Comparison of ENCODE assay signal across 16 cellular contexts in the genomic region with DNA sequence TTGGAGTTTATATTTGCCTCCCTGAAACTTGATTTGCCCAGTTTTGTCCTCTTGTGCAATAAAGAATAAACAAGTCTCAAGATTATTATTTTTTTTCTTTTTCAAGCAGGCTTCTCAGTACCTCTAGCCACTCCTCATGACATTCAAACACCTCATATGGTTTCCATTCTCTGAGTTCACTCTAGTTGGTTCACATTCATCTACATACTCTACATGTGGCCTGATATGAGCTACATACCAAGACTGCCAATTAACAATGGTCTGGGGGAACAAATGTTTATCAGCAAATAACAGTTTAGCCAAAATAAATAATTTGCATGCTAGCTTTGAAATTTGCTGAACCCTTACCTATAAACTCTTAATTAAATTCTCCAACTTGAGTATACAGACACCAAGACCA. TPM values are rescaled to one million over a fixed set of nuclear protein-coding genes. Genes with fewer than 3 reads are reported as not detected.
DNase-seq lines count a peak whose midpoint lies in the region; ATAC-seq, FAIRE-seq and TF ChIP-seq lines count a peak whose summit lies in the region.
"Had no signal": no experiment of that assay in that cellular context is flagged by ENCODE, and none has a peak within 500 bp of the region (broad histone marks: within the 10 kb centered on the region; RNA-seq: fewer than 3 reads in every experiment).

No MANE protein-coding gene starts in this region.

- TF ChIP-seq POLR2A in K562 (conservative IDR thresholded peaks at IDR 0.05) (no peak), HepG2 (IDR thresholded peaks at IDR 0.05; ENCODE audit: insufficient read depth in 1 of 2, low read depth in 2 of 2, low read length in 2 of 2) (no peak)

- no peak overlapping the region for H3K4me3 ChIP-seq in GM23338
- H3K4me3 ChIP-seq in K562, result no peak overlapping the region
- H3K4me3 ChIP-seq in HepG2 (replicated peaks in 1 of 3; ENCODE audit: insufficient read depth in 1 of 3, low read depth in 2 of 3, low read length in 3 of 3), result no peak overlapping the region
- H3K4me3 ChIP-seq: BLaER1 had no signal

- CTCF ChIA-PET in K562 (lab: Yijun Ruan, JAX; ENCODE audit: low intra/inter-chr PET ratio) (no interaction called here), HepG2 (lab: Yijun Ruan, JAX; ENCODE audit: low intra/inter-chr PET ratio, low total read pairs) (no interaction called here)
- CTCF ChIA-PET in CD4-positive, alpha-beta T cell (lab: Charles Lee), result interaction anchor here (1.2 kb wide), 1 partner anchor 12 kb away, joined by 3 read pairs; no protein-coding TSS in a partner anchor

- TF ChIP-seq EP300 in K562 (IDR thresholded peaks at IDR 0.05; ENCODE audit: low read length) (no peak), HepG2 (IDR thresholded peaks at IDR 0.05; ENCODE audit: low read depth in 2 of 2, low read length in 2 of 2) (no peak), HepG2 (CRISPR knock-in tag; IDR thresholded peaks at IDR 0.05; ENCODE audit: borderline replicate concordance) (no peak)

- no peak for TF ChIP-seq RAD21 in K562 (CRISPR knock-in tag; conservative IDR thresholded peaks at IDR 0.05 in 1 of 2, IDR thresholded peaks at IDR 0.05 in 1 of 2)
- no peak for TF ChIP-seq RAD21 in HepG2 (CRISPR knock-in tag; IDR thresholded peaks at IDR 0.05)

- H3K4me1 ChIP-seq in GM23338 (ENCODE audit: insufficient read depth) (no peaks in the 10 kb centered on the region), K562 (replicated peaks in 1 of 2; ENCODE audit: control insufficient read depth in 2 of 2, insufficient read depth in 2 of 2, low read length in 2 of 2) (no peaks in the 10 kb centered on the region; a peak in 1 of 5 replicates), HepG2 (ENCODE audit: insufficient read depth, low read length) (no peaks in the 10 kb centered on the region)
- H3K4me1 ChIP-seq: BLaER1 had no signal

- BruUV-seq in K562 (replicated peaks; lab: Mats Ljungman, UMichigan) (no TSS peak), HepG2 (replicated peaks; lab: Mats Ljungman, UMichigan) (no TSS peak)

- H3K4me3 Mint-ChIP-seq in GM23338, result no peak overlapping the region
- no peak overlapping the region for H3K4me3 Mint-ChIP-seq in CD4-positive, alpha-beta T cell
- H3K4me3 Mint-ChIP-seq: IgD-negative memory B cell had no signal

- no peaks in the 10 kb centered on the region for H3K9me3 Mint-ChIP-seq in GM23338
- H3K9me3 Mint-ChIP-seq in CD4-positive, alpha-beta T cell, result no peaks in the 10 kb centered on the region
- H3K9me3 Mint-ChIP-seq: IgD-negative memory B cell had no signal

- no peak for TF ChIP-seq CTCF in 22Rv1 (IDR thresholded peaks at IDR 0.05)
- TF ChIP-seq CTCF in GM23338 (conservative IDR thresholded peaks at IDR 0.05; ENCODE audit: low read depth in 2 of 2), result no peak
- no peak for TF ChIP-seq CTCF in K562 (IDR thresholded peaks at IDR 0.05 in 2 of 3, conservative IDR thresholded peaks at IDR 0.05 in 1 of 3; ENCODE audit: insufficient read depth in 2 of 3, low read depth in 1 of 3, low read length in 3 of 3)
- TF ChIP-seq CTCF in HepG2 (CRISPR knock-in tag; IDR thresholded peaks at IDR 0.05), result no peak
- no peak for TF ChIP-seq CTCF in CD4-positive, alpha-beta T cell (IDR thresholded peaks at IDR 0.05)

- DNase-seq in GM23338 (ENCODE audit: low spot score) (no peak), K562 (ENCODE audit: extremely low read depth in 1 of 4, low spot score in 3 of 4) (no peak), HepG2 (ENCODE audit: low spot score) (no peak), NCI-H2081 (lab: John Stamatoyannopoulos, UW) (no peak)
- DNase-seq in CD4-positive, alpha-beta T cell, result no peak
- DNase-seq in activated naive CD4-positive, alpha-beta T cell treated with anti-CD3 and anti-CD28 coated beads, Interleukin-2, amount 50 U/mL, for 16 hours, result no peak
- DNase-seq: 8988T, AML-193, DMS79, GDM1 had no signal

- intact Hi-C loops in K562 (cut with micrococcal nuclease), result no loop called here
- intact Hi-C loops in HepG2 (cut with micrococcal nuclease; ENCODE audit: unreplicated experiment), result no loop called here
- intact Hi-C loops in CD4-positive, alpha-beta T cell (cut with DNase I, micrococcal nuclease), result no loop called here

- no peaks in the 10 kb centered on the region for H3F3A ChIP-seq in GM23338 (replicated peaks; ENCODE audit: low read depth)

- H3K79me2 ChIP-seq in GM23338 (replicated peaks; ENCODE audit: insufficient read depth), result no peaks in the 10 kb centered on the region
- H3K79me2 ChIP-seq in K562 (ENCODE audit: control insufficient read depth, insufficient read depth, low read length), result no peaks in the 10 kb centered on the region
- H3K79me2 ChIP-seq in HepG2 (ENCODE audit: insufficient read depth, low read length), result no peaks in the 10 kb centered on the region

- peak overlapping the region; percentile 28 for H3K27ac ChIP-seq in 22Rv1
- no peak overlapping the region for H3K27ac ChIP-seq in GM23338 (ENCODE audit: low read depth)
- H3K27ac ChIP-seq in K562 (ENCODE audit: extremely low read depth, low read depth, low read length), result no peak overlapping the region
- no peak overlapping the region for H3K27ac ChIP-seq in HepG2 (ENCODE audit: extremely low read length, insufficient read depth, low read length)
- no peak overlapping the region for H3K27ac ChIP-seq in CD4-positive, alpha-beta T cell (ENCODE audit: low read depth, low read length)
- H3K27ac ChIP-seq: BLaER1 had no signal

- H4K20me1 ChIP-seq in GM23338 (replicated peaks; ENCODE audit: insufficient read depth), result no peaks in the 10 kb centered on the region
- H4K20me1 ChIP-seq in K562 (replicated peaks; ENCODE audit: control insufficient read depth, insufficient read depth, low read length), result no peaks in the 10 kb centered on the region
- H4K20me1 ChIP-seq in HepG2 (ENCODE audit: insufficient read depth, low read length), result no peaks in the 10 kb centered on the region

- ATAC-seq in GM23338, result peak; percentile 50; the same call in 1 of the 3 replicates
- ATAC-seq in K562, result peak; percentile 54
- 0 out of 3 replicates have a peak, but pooled peaks have one; percentile 22 for ATAC-seq in HepG2
- no peak for ATAC-seq in CD4-positive, alpha-beta T cell (ENCODE audit: poor library complexity)
- no peak for ATAC-seq in HG03159 (IDR thresholded peaks at IDR 0.05; ENCODE audit: unreplicated experiment)

- POLR2A ChIA-PET in K562 (lab: Yijun Ruan, JAX), result interaction anchor here (1.5 kb wide), 1 partner anchor 9 kb away, joined by 6 read pairs; no protein-coding TSS in a partner anchor
- POLR2A ChIA-PET in HepG2 (lab: Yijun Ruan, JAX), result no interaction called here
- POLR2A ChIA-PET in CD4-positive, alpha-beta T cell (lab: Charles Lee), result no interaction called here

- no peaks in the 10 kb centered on the region for H3K36me3 Mint-ChIP-seq in GM23338 (ENCODE audit: low read depth)
- peaks cover 4% of the 10 kb centered on the region for H3K36me3 Mint-ChIP-seq in CD4-positive, alpha-beta T cell (ENCODE audit: low read depth)
- H3K36me3 Mint-ChIP-seq: IgD-negative memory B cell had no signal

- in situ Hi-C loops in K562 (cut with MboI) (no loop called here), HepG2 (cut with HindIII; ENCODE audit: extremely low pct_ligation_motif_present, low pct_unique_long_range_greater_than_20kb) (no loop called here)

- H3K9me2 ChIP-seq in GM23338 (ENCODE audit: insufficient read depth), result no peaks in the 10 kb centered on the region

- H3K9me1 ChIP-seq in K562 (ENCODE audit: control insufficient read depth, insufficient read depth, low read length), result no peaks in the 10 kb centered on the region

- peaks cover 5% of the 10 kb centered on the region; the same call in 2 of the 3 replicates for H3K4me1 Mint-ChIP-seq in GM23338
- no peaks in the 10 kb centered on the region for H3K4me1 Mint-ChIP-seq in CD4-positive, alpha-beta T cell (ENCODE audit: low read depth)

- H3K36me3 ChIP-seq in GM23338 (ENCODE audit: insufficient read depth) (no peaks in the 10 kb centered on the region), K562 (ENCODE audit: control insufficient read depth, insufficient read depth, low read length) (peaks cover 26% of the 10 kb centered on the region; the same call in 1 of the 3 replicates), HepG2 (replicated peaks in 1 of 2; ENCODE audit: control insufficient read depth in 1 of 2, insufficient read depth in 2 of 2, low read length in 2 of 2) (peaks cover 0 to 8% of the 10 kb centered on the region in 2 experiments; a peak in 2 of 5 replicates)

- H3K27ac Mint-ChIP-seq in GM23338, result no peak overlapping the region
- H3K27ac Mint-ChIP-seq in CD4-positive, alpha-beta T cell, result no peak overlapping the region

- H3K4me2 ChIP-seq in GM23338, result no peak overlapping the region
- no peak overlapping the region for H3K4me2 ChIP-seq in K562 (ENCODE audit: insufficient read depth, low read length)
- H3K4me2 ChIP-seq in HepG2 (ENCODE audit: low read depth, low read length), result no peak overlapping the region
- H3K4me2 ChIP-seq: BLaER1 had no signal

- H3K9me3 ChIP-seq in K562 (replicated peaks; ENCODE audit: control insufficient read depth, insufficient read depth, low read depth, low read length) (no peaks in the 10 kb centered on the region), HepG2 (ENCODE audit: low read length) (no peaks in the 10 kb centered on the region)
- no peaks in the 10 kb centered on the region for H3K9me3 ChIP-seq in CD4-positive, alpha-beta T cell (ENCODE audit: control insufficient read depth, low read length)
- H3K9me3 ChIP-seq: BLaER1 had no signal

- H2AFZ ChIP-seq in GM23338 (no peak overlapping the region), K562 (ENCODE audit: low read depth, low read length) (no peak overlapping the region), HepG2 (ENCODE audit: low read length) (no peak overlapping the region)

- no peak for FAIRE-seq in K562 (lab: Jason Lieb, UNC)
- FAIRE-seq in HepG2 (lab: Jason Lieb, UNC), result no peak
- FAIRE-seq: GM19239, H54 had no signal

- peaks cover 3% of the 10 kb centered on the region for H3K27me3 Mint-ChIP-seq in GM23338 (ENCODE audit: insufficient read depth, low read depth, poor library complexity)
- H3K27me3 Mint-ChIP-seq in CD4-positive, alpha-beta T cell, result no peaks in the 10 kb centered on the region
- H3K27me3 Mint-ChIP-seq: IgD-negative memory B cell had no signal

- H3K27me3 ChIP-seq in GM23338 (ENCODE audit: insufficient read depth) (no peaks in the 10 kb centered on the region), K562 (ENCODE audit: control insufficient read depth in 2 of 2, insufficient read depth in 2 of 2, low read length in 2 of 2) (no peaks in the 10 kb centered on the region), HepG2 (ENCODE audit: control insufficient read depth in 1 of 2, insufficient read depth in 2 of 2, low read length in 2 of 2) (no peaks in the 10 kb centered on the region)
- no peaks in the 10 kb centered on the region for H3K27me3 ChIP-seq in CD4-positive, alpha-beta T cell (ENCODE audit: control insufficient read depth, insufficient read depth, low read length)
- H3K27me3 ChIP-seq: BLaER1 had no signal

- H3K9ac ChIP-seq in K562 (ENCODE audit: insufficient read depth in 1 of 2, low read depth in 2 of 2, low read length in 2 of 2) (no peak overlapping the region), HepG2 (ENCODE audit: insufficient read depth, low read depth, low read length) (no peak overlapping the region)
- H3K9ac ChIP-seq: BLaER1 had no signal

RNA-seq across cellular contexts. Expression of a gene that starts 22.5 kb away (rescaled TPM):
- 3.3 TPM in 1 of 2 replicates, not detected in the other for total RNA-seq in GM23338 (2014; rRNA removed; shearing (Covaris generic))
- polyA plus RNA-seq in GM23338 (2016; fragmentation: Nextera tagmentation; extraction: Ambion mirVana) (0.60 and 0.71 TPM in 2 replicates), K562 (2011; rRNA removed) (0.84 and 1.1 TPM in 2 replicates), K562 (2014; fragmentation: Illumina TruSeq; extraction: Trizol) (0.78 and 0.83 TPM in 2 replicates), K562 (2014; fragmentation: Nextera tagmentation; extraction: Ambion mirVana) (under 1 TPM; 0.36 to 0.39 TPM), K562 (2014; rRNA removed) (0.46 and 0.50 TPM in 2 replicates), HepG2 (2011; rRNA removed) (0.98 and 1.5 TPM in 2 replicates)
- 1.4 and 2.8 TPM in 2 replicates for total RNA-seq in K562 (2011; cell fraction: chromatin; rRNA removed; ENCODE audit: low replicate concordance)
- 0.67 and 1.6 TPM in 2 replicates for total RNA-seq in K562 (2011; cell fraction: nucleolus; rRNA removed)
- 1.8 and 2.3 TPM in 2 replicates for total RNA-seq in K562 (2011; cell fraction: nucleoplasm; rRNA removed)
- total RNA-seq in K562 (2014; rRNA removed) (0.41 and 0.69 TPM in 2 replicates), K562 (2014; rRNA removed; fragmentation: Illumina TruSeq; extraction: Trizol) (0.80 and 1.1 TPM in 2 replicates), K562 (2015; rRNA removed; fragmentation: Illumina TruSeq; extraction: Trizol) (0.72 and 0.87 TPM in 2 replicates), K562 (2021) (0.13 and 0.53 TPM in 2 replicates), HepG2 (2016; rRNA removed; fragmentation: Illumina TruSeq; extraction: Trizol) (0.94 and 1.0 TPM in 2 replicates)
- polyA plus RNA-seq in K562 (2011; cell fraction: cytosol; rRNA removed), result 0.28 and 0.45 TPM in 2 replicates
- 0.38 and 0.80 TPM in 2 replicates for polyA plus RNA-seq in K562 (2011; cell fraction: nucleus; rRNA removed)
- 0.16 and 0.25 TPM in 2 replicates for polyA plus RNA-seq in K562 (2012)
- 3.2 and 4.0 TPM in 2 replicates for polyA minus RNA-seq in K562 (2011; rRNA and poly(A)+ RNA removed)
- 0.76 and 1.5 TPM in 2 replicates for polyA minus RNA-seq in K562 (2011; cell fraction: cytosol; rRNA and poly(A)+ RNA removed)
- polyA minus RNA-seq in K562 (2011; cell fraction: nucleus; rRNA and poly(A)+ RNA removed), result 0.54 and 1.3 TPM in 2 replicates
- 0.26 TPM in 1 of 2 replicates, not detected in the other for total RNA-seq in HepG2 (2016; cell fraction: cytosol; rRNA removed; fragmentation: Illumina TruSeq; extraction: Trizol; ENCODE audit: low read depth)
- total RNA-seq in HepG2 (2016; cell fraction: insoluble cytoplasmic fraction; rRNA removed; fragmentation: Illumina TruSeq; extraction: Trizol), result 0.69 and 1.00 TPM in 2 replicates
- total RNA-seq in HepG2 (2016; cell fraction: membrane; rRNA removed; fragmentation: Illumina TruSeq; extraction: Trizol), result 0.46 and 0.62 TPM in 2 replicates
- total RNA-seq in HepG2 (2016; cell fraction: nucleus; rRNA removed; fragmentation: Illumina TruSeq; extraction: Trizol), result 0.59 and 0.60 TPM in 2 replicates
- 0.43 and 0.60 TPM in 2 replicates for polyA plus RNA-seq in HepG2 (2011; cell fraction: cytosol; rRNA removed)
- 0.50 and 0.66 TPM in 2 replicates for polyA plus RNA-seq in HepG2 (2011; cell fraction: nucleus; rRNA removed)
- polyA plus RNA-seq in HepG2 (2012), result 0.23 and 0.53 TPM in 2 replicates
- polyA plus RNA-seq in HepG2 (2016; cell fraction: cytosol; fragmentation: Illumina TruSeq; extraction: Trizol; ENCODE audit: low read depth), result 0.23 and 0.28 TPM in 2 replicates
- 0.28 and 0.70 TPM in 2 replicates for polyA plus RNA-seq in HepG2 (2016; cell fraction: insoluble cytoplasmic fraction; fragmentation: Illumina TruSeq; extraction: Trizol; ENCODE audit: low read depth)
- polyA plus RNA-seq in HepG2 (2016; cell fraction: membrane; fragmentation: Illumina TruSeq; extraction: Trizol; ENCODE audit: low read depth), result 0.38 and 0.57 TPM in 2 replicates
- 0.92 and 1.1 TPM in 2 replicates for polyA plus RNA-seq in HepG2 (2016; cell fraction: nucleus; fragmentation: Illumina TruSeq; extraction: Trizol; ENCODE audit: insufficient read depth, low read depth)
- 1.6 and 3.4 TPM in 2 replicates for polyA minus RNA-seq in HepG2 (2011; rRNA and poly(A)+ RNA removed; ENCODE audit: low replicate concordance)
- polyA minus RNA-seq in HepG2 (2011; cell fraction: cytosol; rRNA and poly(A)+ RNA removed), result 0.79 and 0.97 TPM in 2 replicates
- polyA minus RNA-seq in HepG2 (2011; cell fraction: nucleus; rRNA and poly(A)+ RNA removed), result 6.3 and 7.2 TPM in 2 replicates
- under 1 TPM; 0.27 to 0.70 TPM for total RNA-seq in CD4-positive, alpha-beta T cell

RNA-seq across cellular contexts. Expression of a gene that starts 40.9 kb away (rescaled TPM):
- total RNA-seq in GM23338 (2014; rRNA removed; shearing (Covaris generic)), result 21.6 and 25.3 TPM in 2 replicates
- polyA plus RNA-seq in GM23338 (2016; fragmentation: Nextera tagmentation; extraction: Ambion mirVana) (22.1 and 23.0 TPM in 2 replicates), K562 (2011; rRNA removed) (26.5 and 30.6 TPM in 2 replicates), K562 (2014; fragmentation: Illumina TruSeq; extraction: Trizol) (18.3 and 19.3 TPM in 2 replicates), K562 (2014; fragmentation: Nextera tagmentation; extraction: Ambion mirVana) (10 to 100 TPM; 19.9 to 24.8 TPM), K562 (2014; rRNA removed) (15.8 and 17.8 TPM in 2 replicates), HepG2 (2011; rRNA removed) (22.5 and 24.4 TPM in 2 replicates)
- total RNA-seq in K562 (2011; cell fraction: chromatin; rRNA removed; ENCODE audit: low replicate concordance), result 20.6 and 28.9 TPM in 2 replicates
- total RNA-seq in K562 (2011; cell fraction: nucleolus; rRNA removed), result 13.7 and 14.3 TPM in 2 replicates
- 17.2 and 18.9 TPM in 2 replicates for total RNA-seq in K562 (2011; cell fraction: nucleoplasm; rRNA removed)
- total RNA-seq in K562 (2014; rRNA removed) (12.0 and 12.1 TPM in 2 replicates), K562 (2014; rRNA removed; fragmentation: Illumina TruSeq; extraction: Trizol) (17.5 and 27.1 TPM in 2 replicates), K562 (2015; rRNA removed; fragmentation: Illumina TruSeq; extraction: Trizol) (16.3 and 16.7 TPM in 2 replicates), K562 (2021) (15.6 and 17.0 TPM in 2 replicates), HepG2 (2016; rRNA removed; fragmentation: Illumina TruSeq; extraction: Trizol) (18.8 and 22.0 TPM in 2 replicates)
- 5.9 and 12.8 TPM in 2 replicates for polyA plus RNA-seq in K562 (2011; cell fraction: cytosol; rRNA removed)
- polyA plus RNA-seq in K562 (2011; cell fraction: nucleus; rRNA removed), result 14.2 and 18.3 TPM in 2 replicates
- polyA plus RNA-seq in K562 (2012), result 11.4 and 14.9 TPM in 2 replicates
- 22.3 and 24.0 TPM in 2 replicates for polyA minus RNA-seq in K562 (2011; rRNA and poly(A)+ RNA removed)
- polyA minus RNA-seq in K562 (2011; cell fraction: cytosol; rRNA and poly(A)+ RNA removed), result 6.1 and 7.3 TPM in 2 replicates
- 2.8 and 5.6 TPM in 2 replicates for polyA minus RNA-seq in K562 (2011; cell fraction: nucleus; rRNA and poly(A)+ RNA removed)
- 3.8 and 4.1 TPM in 2 replicates for total RNA-seq in HepG2 (2016; cell fraction: cytosol; rRNA removed; fragmentation: Illumina TruSeq; extraction: Trizol; ENCODE audit: low read depth)
- total RNA-seq in HepG2 (2016; cell fraction: insoluble cytoplasmic fraction; rRNA removed; fragmentation: Illumina TruSeq; extraction: Trizol), result 17.5 and 19.2 TPM in 2 replicates
- total RNA-seq in HepG2 (2016; cell fraction: membrane; rRNA removed; fragmentation: Illumina TruSeq; extraction: Trizol), result 9.3 and 10.2 TPM in 2 replicates
- total RNA-seq in HepG2 (2016; cell fraction: nucleus; rRNA removed; fragmentation: Illumina TruSeq; extraction: Trizol), result 27.0 and 27.5 TPM in 2 replicates
- polyA plus RNA-seq in HepG2 (2011; cell fraction: cytosol; rRNA removed), result 8.9 and 14.0 TPM in 2 replicates
- 21.8 and 30.3 TPM in 2 replicates for polyA plus RNA-seq in HepG2 (2011; cell fraction: nucleus; rRNA removed)
- 23.7 and 25.7 TPM in 2 replicates for polyA plus RNA-seq in HepG2 (2012)
- polyA plus RNA-seq in HepG2 (2016; cell fraction: cytosol; fragmentation: Illumina TruSeq; extraction: Trizol; ENCODE audit: low read depth), result 4.4 and 5.2 TPM in 2 replicates
- polyA plus RNA-seq in HepG2 (2016; cell fraction: insoluble cytoplasmic fraction; fragmentation: Illumina TruSeq; extraction: Trizol; ENCODE audit: low read depth), result 14.1 and 15.8 TPM in 2 replicates
- polyA plus RNA-seq in HepG2 (2016; cell fraction: membrane; fragmentation: Illumina TruSeq; extraction: Trizol; ENCODE audit: low read depth), result 9.0 and 9.8 TPM in 2 replicates
- polyA plus RNA-seq in HepG2 (2016; cell fraction: nucleus; fragmentation: Illumina TruSeq; extraction: Trizol; ENCODE audit: insufficient read depth, low read depth), result 60.4 and 60.6 TPM in 2 replicates
- polyA minus RNA-seq in HepG2 (2011; rRNA and poly(A)+ RNA removed; ENCODE audit: low replicate concordance), result 7.9 TPM in 2 replicates
- 8.6 and 10.7 TPM in 2 replicates for polyA minus RNA-seq in HepG2 (2011; cell fraction: cytosol; rRNA and poly(A)+ RNA removed)
- polyA minus RNA-seq in HepG2 (2011; cell fraction: nucleus; rRNA and poly(A)+ RNA removed), result 11.3 and 14.4 TPM in 2 replicates
- 10 to 100 TPM; 32.5 to 32.9 TPM for total RNA-seq in CD4-positive, alpha-beta T cell

Comparison
In these comparisons a context has a peak if more than half of its experiments do, and no peak if none do; other contexts are left out.
1. ATAC-seq: peak in GM23338 (single experiment), K562 (single experiment) and HepG2 (single experiment); none in CD4-positive, alpha-beta T cell (single experiment) and HG03159 (single experiment).